Comparison of ENCODE assay signal across 1 cellular context in the genomic region with DNA sequence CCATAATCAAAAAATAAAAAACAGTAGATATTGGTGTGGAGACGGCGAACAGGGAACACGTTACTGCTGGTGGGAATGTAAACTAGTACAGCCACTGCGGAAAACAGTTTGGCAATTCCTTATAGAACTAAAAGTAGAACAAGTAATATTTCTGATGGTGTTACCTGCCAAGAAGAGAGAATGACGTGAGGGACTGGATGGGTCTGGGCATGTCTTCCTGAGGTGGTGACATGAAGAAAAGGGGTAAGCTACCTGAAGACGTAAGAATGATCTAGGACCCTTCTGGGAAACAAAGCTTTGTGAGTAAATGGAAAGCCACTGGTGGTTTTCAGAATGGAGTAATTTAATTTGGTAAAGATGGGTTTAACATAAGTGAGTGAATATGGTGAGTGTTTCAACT.
TF ChIP-seq lines count a peak whose summit lies in the region.

No MANE protein-coding gene starts in this region.

TF ChIP-seq in GM23338, 12 proteins besides CTCF, POLR2A, EP300 and RAD21 (continued from another document):
- TF ChIP-seq, protein P1, sequence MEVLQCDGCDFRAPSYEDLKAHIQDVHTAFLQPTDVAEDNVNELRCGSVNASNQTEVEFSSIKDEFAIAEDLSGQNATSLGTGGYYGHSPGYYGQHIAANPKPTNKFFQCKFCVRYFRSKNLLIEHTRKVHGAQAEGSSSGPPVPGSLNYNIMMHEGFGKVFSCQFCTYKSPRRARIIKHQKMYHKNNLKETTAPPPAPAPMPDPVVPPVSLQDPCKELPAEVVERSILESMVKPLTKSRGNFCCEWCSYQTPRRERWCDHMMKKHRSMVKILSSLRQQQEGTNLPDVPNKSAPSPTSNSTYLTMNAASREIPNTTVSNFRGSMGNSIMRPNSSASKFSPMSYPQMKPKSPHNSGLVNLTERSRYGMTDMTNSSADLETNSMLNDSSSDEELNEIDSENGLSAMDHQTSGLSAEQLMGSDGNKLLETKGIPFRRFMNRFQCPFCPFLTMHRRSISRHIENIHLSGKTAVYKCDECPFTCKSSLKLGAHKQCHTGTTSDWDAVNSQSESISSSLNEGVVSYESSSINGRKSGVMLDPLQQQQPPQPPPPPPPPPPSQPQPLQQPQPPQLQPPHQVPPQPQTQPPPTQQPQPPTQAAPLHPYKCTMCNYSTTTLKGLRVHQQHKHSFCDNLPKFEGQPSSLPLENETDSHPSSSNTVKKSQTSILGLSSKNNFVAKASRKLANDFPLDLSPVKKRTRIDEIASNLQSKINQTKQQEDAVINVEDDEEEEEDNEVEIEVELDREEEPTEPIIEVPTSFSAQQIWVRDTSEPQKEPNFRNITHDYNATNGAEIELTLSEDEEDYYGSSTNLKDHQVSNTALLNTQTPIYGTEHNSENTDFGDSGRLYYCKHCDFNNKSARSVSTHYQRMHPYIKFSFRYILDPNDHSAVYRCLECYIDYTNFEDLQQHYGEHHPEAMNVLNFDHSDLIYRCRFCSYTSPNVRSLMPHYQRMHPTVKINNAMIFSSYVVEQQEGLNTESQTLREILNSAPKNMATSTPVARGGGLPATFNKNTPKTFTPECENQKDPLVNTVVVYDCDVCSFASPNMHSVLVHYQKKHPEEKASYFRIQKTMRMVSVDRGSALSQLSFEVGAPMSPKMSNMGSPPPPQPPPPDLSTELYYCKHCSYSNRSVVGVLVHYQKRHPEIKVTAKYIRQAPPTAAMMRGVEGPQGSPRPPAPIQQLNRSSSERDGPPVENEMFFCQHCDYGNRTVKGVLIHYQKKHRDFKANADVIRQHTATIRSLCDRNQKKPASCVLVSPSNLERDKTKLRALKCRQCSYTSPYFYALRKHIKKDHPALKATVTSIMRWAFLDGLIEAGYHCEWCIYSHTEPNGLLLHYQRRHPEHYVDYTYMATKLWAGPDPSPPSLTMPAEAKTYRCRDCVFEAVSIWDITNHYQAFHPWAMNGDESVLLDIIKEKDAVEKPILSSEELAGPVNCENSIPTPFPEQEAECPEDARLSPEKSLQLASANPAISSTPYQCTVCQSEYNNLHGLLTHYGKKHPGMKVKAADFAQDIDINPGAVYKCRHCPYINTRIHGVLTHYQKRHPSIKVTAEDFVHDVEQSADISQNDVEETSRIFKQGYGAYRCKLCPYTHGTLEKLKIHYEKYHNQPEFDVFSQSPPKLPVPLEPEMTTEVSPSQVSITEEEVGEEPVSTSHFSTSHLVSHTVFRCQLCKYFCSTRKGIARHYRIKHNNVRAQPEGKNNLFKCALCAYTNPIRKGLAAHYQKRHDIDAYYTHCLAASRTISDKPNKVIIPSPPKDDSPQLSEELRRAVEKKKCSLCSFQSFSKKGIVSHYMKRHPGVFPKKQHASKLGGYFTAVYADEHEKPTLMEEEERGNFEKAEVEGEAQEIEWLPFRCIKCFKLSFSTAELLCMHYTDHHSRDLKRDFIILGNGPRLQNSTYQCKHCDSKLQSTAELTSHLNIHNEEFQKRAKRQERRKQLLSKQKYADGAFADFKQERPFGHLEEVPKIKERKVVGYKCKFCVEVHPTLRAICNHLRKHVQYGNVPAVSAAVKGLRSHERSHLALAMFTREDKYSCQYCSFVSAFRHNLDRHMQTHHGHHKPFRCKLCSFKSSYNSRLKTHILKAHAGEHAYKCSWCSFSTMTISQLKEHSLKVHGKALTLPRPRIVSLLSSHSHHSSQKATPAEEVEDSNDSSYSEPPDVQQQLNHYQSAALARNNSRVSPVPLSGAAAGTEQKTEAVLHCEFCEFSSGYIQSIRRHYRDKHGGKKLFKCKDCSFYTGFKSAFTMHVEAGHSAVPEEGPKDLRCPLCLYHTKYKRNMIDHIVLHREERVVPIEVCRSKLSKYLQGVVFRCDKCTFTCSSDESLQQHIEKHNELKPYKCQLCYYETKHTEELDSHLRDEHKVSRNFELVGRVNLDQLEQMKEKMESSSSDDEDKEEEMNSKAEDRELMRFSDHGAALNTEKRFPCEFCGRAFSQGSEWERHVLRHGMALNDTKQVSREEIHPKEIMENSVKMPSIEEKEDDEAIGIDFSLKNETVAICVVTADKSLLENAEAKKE (CRISPR knock-in tag; IDR thresholded peaks at IDR 0.05): no peak
- TF ChIP-seq STAT1 (IDR thresholded peaks at IDR 0.05; ENCODE audit: unreplicated experiment) (no peak), ZNF331 (CRISPR knock-in tag; IDR thresholded peaks at IDR 0.05; ENCODE audit: low read depth) (no peak), POLR2AphosphoS5 (IDR thresholded peaks at IDR 0.05; ENCODE audit: low read depth) (no peak), EZH2phosphoT487 (IDR thresholded peaks at IDR 0.05; ENCODE audit: unreplicated experiment) (no peak), CREB1 (CRISPR knock-in tag; IDR thresholded peaks at IDR 0.05; ENCODE audit: low read depth) (no peak)
- TF ChIP-seq, protein P2, sequence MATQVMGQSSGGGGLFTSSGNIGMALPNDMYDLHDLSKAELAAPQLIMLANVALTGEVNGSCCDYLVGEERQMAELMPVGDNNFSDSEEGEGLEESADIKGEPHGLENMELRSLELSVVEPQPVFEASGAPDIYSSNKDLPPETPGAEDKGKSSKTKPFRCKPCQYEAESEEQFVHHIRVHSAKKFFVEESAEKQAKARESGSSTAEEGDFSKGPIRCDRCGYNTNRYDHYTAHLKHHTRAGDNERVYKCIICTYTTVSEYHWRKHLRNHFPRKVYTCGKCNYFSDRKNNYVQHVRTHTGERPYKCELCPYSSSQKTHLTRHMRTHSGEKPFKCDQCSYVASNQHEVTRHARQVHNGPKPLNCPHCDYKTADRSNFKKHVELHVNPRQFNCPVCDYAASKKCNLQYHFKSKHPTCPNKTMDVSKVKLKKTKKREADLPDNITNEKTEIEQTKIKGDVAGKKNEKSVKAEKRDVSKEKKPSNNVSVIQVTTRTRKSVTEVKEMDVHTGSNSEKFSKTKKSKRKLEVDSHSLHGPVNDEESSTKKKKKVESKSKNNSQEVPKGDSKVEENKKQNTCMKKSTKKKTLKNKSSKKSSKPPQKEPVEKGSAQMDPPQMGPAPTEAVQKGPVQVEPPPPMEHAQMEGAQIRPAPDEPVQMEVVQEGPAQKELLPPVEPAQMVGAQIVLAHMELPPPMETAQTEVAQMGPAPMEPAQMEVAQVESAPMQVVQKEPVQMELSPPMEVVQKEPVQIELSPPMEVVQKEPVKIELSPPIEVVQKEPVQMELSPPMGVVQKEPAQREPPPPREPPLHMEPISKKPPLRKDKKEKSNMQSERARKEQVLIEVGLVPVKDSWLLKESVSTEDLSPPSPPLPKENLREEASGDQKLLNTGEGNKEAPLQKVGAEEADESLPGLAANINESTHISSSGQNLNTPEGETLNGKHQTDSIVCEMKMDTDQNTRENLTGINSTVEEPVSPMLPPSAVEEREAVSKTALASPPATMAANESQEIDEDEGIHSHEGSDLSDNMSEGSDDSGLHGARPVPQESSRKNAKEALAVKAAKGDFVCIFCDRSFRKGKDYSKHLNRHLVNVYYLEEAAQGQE (IDR thresholded peaks at IDR 0.05; ENCODE audit: unreplicated experiment): no peak
- TF ChIP-seq, protein P3, sequence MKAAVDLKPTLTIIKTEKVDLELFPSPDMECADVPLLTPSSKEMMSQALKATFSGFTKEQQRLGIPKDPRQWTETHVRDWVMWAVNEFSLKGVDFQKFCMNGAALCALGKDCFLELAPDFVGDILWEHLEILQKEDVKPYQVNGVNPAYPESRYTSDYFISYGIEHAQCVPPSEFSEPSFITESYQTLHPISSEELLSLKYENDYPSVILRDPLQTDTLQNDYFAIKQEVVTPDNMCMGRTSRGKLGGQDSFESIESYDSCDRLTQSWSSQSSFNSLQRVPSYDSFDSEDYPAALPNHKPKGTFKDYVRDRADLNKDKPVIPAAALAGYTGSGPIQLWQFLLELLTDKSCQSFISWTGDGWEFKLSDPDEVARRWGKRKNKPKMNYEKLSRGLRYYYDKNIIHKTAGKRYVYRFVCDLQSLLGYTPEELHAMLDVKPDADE (IDR thresholded peaks at IDR 0.05): no peak
TF ChIP-seq in GM23338: peak in this region for 0.
